In the genomic region with DNA sequence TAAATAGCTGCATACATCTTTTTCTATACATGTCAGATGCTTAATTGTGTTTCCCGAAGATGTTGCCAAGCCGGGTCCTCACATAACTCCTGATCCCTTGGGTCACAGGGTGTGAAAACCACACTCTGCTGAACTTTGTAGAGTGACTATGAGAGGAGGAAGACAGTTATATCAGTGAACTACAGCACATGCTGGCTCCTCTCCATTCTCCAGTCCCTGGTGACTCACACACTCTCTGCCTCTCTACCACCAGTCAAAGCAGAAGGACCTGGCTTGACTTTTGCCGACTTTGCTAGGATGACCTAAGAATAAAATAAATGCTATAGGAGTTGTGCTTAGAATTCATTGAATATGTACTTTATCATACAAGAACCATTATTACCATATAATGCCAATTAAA, we compare ENCODE assay signal across 22 cellular contexts. TPM values are rescaled to one million over a fixed set of nuclear protein-coding genes. Genes with fewer than 3 reads are reported as not detected.
"Had no signal": no experiment of that assay in that cellular context is flagged by ENCODE, and none has a peak within 500 bp of the region (broad histone marks: within the 10 kb centered on the region; RNA-seq: fewer than 3 reads in every experiment).

No MANE protein-coding gene starts in this region.

- H3K36me3 ChIP-seq: adrenal gland, colonic mucosa, lower lobe of right lung, right lobe of liver, thoracic aorta, upper lobe of left lung had no signal

- H3K9me3 ChIP-seq: adrenal gland, colonic mucosa, lower lobe of right lung, mucosa of descending colon, right lobe of liver, thoracic aorta, upper lobe of left lung had no signal

- H3K4me3 ChIP-seq: adrenal gland, colonic mucosa, lower lobe of right lung, mucosa of descending colon, right lobe of liver, thoracic aorta, upper lobe of left lung had no signal

- H3K27ac ChIP-seq: adrenal gland, colonic mucosa, epithelial cell of prostate, lower lobe of right lung, right lobe of liver, thoracic aorta, upper lobe of left lung had no signal

- ATAC-seq: activated T-helper 17 cell treated with anti-CD3 and anti-CD28 coated beads, Interleukin-2, amount 50 U/mL, for 72 hours; left colon; lower lobe of right lung; mucosa of descending colon; right lobe of liver; stimulated activated naive B cell treated with anti-CD40 and anti-IgM and Interleukin-4, amounts not matched to agents 10 μg/mL and 1 μg/mL and 100 μg/mL, for 72 hours; WTC11 had no signal

- H3K27me3 ChIP-seq: adrenal gland, colonic mucosa, right lobe of liver, upper lobe of left lung had no signal

- H3K4me1 ChIP-seq: adrenal gland, colonic mucosa, lower lobe of right lung, right lobe of liver, upper lobe of left lung had no signal

- DNase-seq: activated T-cell treated with anti-CD3 and anti-CD28 coated beads, Interleukin-2, amount 50 U/mL, for 24 hours; colonic mucosa; endodermal cell; foreskin fibroblast; left colon; lower lobe of right lung; mesendoderm; mucosa of descending colon; naive B cell; occipital lobe; right lobe of liver; small intestine; stimulated activated CD4-positive, alpha-beta T cell treated with anti-CD3 and anti-CD28 coated beads, Interleukin-15, amount 100 ng/mL, for 24 hours; stimulated activated naive B cell treated with anti-CD40 and anti-IgM and Interleukin-4, amounts not matched to agents 10 μg/mL and 1 μg/mL and 100 μg/mL, for 72 hours; upper lobe of left lung had no signal

RNA-seq across cellular contexts. Expression of gene KDM5D, which starts 23.8 kb away (rescaled TPM):
- total RNA-seq: left colon, neural crest cell, occipital lobe had no signal
- polyA plus RNA-seq: keratinocyte had no signal
